12 cellular contexts compared by ENCODE assay signal in the genomic region with DNA sequence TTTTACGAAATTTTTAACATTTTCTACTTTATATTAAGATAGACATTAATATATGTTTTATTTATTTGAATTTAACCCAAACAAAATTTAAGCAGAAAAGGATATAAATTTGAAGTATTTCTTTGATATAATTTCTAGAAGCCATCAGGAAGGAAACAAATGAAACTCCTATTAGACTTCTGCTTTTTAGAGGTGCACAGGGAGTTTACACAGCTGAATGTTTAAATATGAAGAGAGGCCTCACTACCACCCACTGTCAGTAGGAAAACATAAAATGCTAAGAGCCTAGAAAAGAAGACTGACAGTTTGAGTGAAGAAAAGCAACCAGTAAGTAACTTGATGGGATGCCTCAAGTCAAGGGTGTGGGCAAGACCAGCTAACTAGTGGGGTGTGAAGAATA.
DNase-seq lines count a peak whose midpoint lies in the region; ATAC-seq, FAIRE-seq and TF ChIP-seq lines count a peak whose summit lies in the region.
"Had no signal": no experiment of that assay in that cellular context is flagged by ENCODE, and none has a peak within 500 bp of the region (broad histone marks: within the 10 kb centered on the region; RNA-seq: fewer than 3 reads in every experiment).

No MANE protein-coding gene starts in this region.

- no peak overlapping the region for H3K4me3 ChIP-seq in choroid plexus epithelial cell (ENCODE audit: low read depth, low read length)

- DNase-seq in NCI-H82 (lab: John Stamatoyannopoulos, UW): peak; percentile 10
- no peak for DNase-seq in NCI-H82 treated with DMSO at 0.1 percent for 48 hours (lab: John Stamatoyannopoulos, UW; ENCODE audit: unreplicated experiment)
- peak; percentile 28 for DNase-seq in NAMALWA (ENCODE audit: low spot score)
- DNase-seq in choroid plexus epithelial cell (ENCODE audit: low read depth): peak; percentile 8
- DNase-seq in medulla oblongata (ENCODE audit: extremely low spot score): no peak
- DNase-seq in NK-92 (lab: John Stamatoyannopoulos, UW; ENCODE audit: unreplicated experiment): no peak
- DNase-seq in D721Med (ENCODE audit: insufficient read length, low spot score): no peak
- DNase-seq: CD8-positive, alpha-beta T cell; COR-L47; DND-41 had no signal

- no peak for FAIRE-seq in D721Med (lab: Jason Lieb, UNC)

- TF ChIP-seq CTCF in choroid plexus epithelial cell (conservative IDR thresholded peaks at IDR 0.05; ENCODE audit: low read depth, low read length): no peak
- TF ChIP-seq CTCF in D721Med (IDR thresholded peaks at IDR 0.05; ENCODE audit: insufficient read depth, missing control alignments): no peak

- peak; percentile 56 for ATAC-seq in HG03159 (IDR thresholded peaks at IDR 0.05; ENCODE audit: unreplicated experiment)
- ATAC-seq: CD8-positive, alpha-beta T cell; HCT116 had no signal

Comparison
In these comparisons a context has a peak if more than half of its experiments do, and no peak if none do; other contexts are left out.
1. DNase-seq: peak in NCI-H82 (single experiment), NAMALWA (single experiment) and choroid plexus epithelial cell (single experiment); none in NCI-H82 treated with DMSO at 0.1 percent for 48 hours (single experiment), medulla oblongata (single experiment), NK-92 (single experiment) and D721Med (single experiment).